8 cellular contexts compared by ENCODE assay signal in genomic region chr4:123397276-123398150, GRCh38. TPM values are rescaled to one million over a fixed set of nuclear protein-coding genes. Genes with fewer than 3 reads are reported as not detected.
DNase-seq lines count a peak whose midpoint lies in the region; ATAC-seq and TF ChIP-seq lines count a peak whose summit lies in the region.

No MANE protein-coding gene starts in this region.

- no TSS peak for BruUV-seq in OCI-LY7 (replicated peaks; lab: Mats Ljungman, UMichigan)

- peaks cover 36% of the 10 kb centered on the region for H3K4me1 ChIP-seq in OCI-LY7 (ENCODE audit: insufficient read depth, low read length, poor library complexity, severe bottlenecking)
- peaks cover 2% of the 10 kb centered on the region for H3K4me1 ChIP-seq in cardiac muscle cell (ENCODE audit: low read depth)

- no peaks in the 10 kb centered on the region for H3K79me2 ChIP-seq in OCI-LY7 (ENCODE audit: insufficient read depth, low read depth, low read length)

- no peak for TF ChIP-seq CTCF in AG04449 (IDR thresholded peaks at IDR 0.05; ENCODE audit: insufficient read depth, low read length, missing control alignments)
- no peak for TF ChIP-seq CTCF in OCI-LY7 (conservative IDR thresholded peaks at IDR 0.05; ENCODE audit: low read length)
- TF ChIP-seq CTCF in cardiac muscle cell (IDR thresholded peaks at IDR 0.05; ENCODE audit: low read depth, low read length) = no peak

- H4K20me1 ChIP-seq in OCI-LY7 (ENCODE audit: insufficient read depth, low read length) = no peaks in the 10 kb centered on the region

- POLR2A ChIA-PET in AG04449 (lab: Yijun Ruan, JAX) (no interaction called here), OCI-LY7 (lab: Charles Lee) (interaction anchor here (0.9 to 1.2 kb wide), 2 partner anchors 10 to 39 kb away, joined by 3 to 4 read pairs; no protein-coding TSS in a partner anchor)

- ATAC-seq in GM19023 (IDR thresholded peaks at IDR 0.05; ENCODE audit: unreplicated experiment) = peak; percentile 9
- peak; percentile 11 for ATAC-seq in HG03354 (IDR thresholded peaks at IDR 0.05; ENCODE audit: poor library complexity, severe bottlenecking, unreplicated experiment)
- ATAC-seq in activated naive CD4-positive, alpha-beta T cell treated with anti-CD3 and anti-CD28 coated beads, Interleukin-2, amount 50 U/mL, for 72 hours = peak; percentile 6 to 30

- H3K27ac ChIP-seq in OCI-LY7 (ENCODE audit: low read depth, low read length, poor library complexity, severe bottlenecking) = no peak overlapping the region
- peak overlapping the region; percentile 89 for H3K27ac ChIP-seq in cardiac muscle cell

- H3K9me3 ChIP-seq in OCI-LY7 (ENCODE audit: low read length) (no peaks in the 10 kb centered on the region), cardiac muscle cell (ENCODE audit: low read depth) (no peaks in the 10 kb centered on the region)

- peak overlapping the region; percentile 96 for H3K4me2 ChIP-seq in OCI-LY7 (ENCODE audit: low read length)

- no peaks in the 10 kb centered on the region for H3K36me3 ChIP-seq in OCI-LY7 (ENCODE audit: insufficient read depth, low read length)
- no peaks in the 10 kb centered on the region for H3K36me3 ChIP-seq in cardiac muscle cell

- DNase-seq in AG04449 (ENCODE audit: low read depth, low spot score) (no peak), OCI-LY7 (ENCODE audit: low spot score) (peak; percentile 30), cardiac muscle cell (ENCODE audit: low read depth in 1 of 2, low spot score in 1 of 2) (peak; percentile 73 to 78), pons (ENCODE audit: low spot score) (peak; percentile 48), DMS114 treated with DMSO at 0.1 percent for 48 hours (lab: John Stamatoyannopoulos, UW; ENCODE audit: unreplicated experiment) (no peak)
- DNase-seq in activated naive CD4-positive, alpha-beta T cell treated with anti-CD3 and anti-CD28 coated beads, Interleukin-2, amount 50 U/mL, for 72 hours (ENCODE audit: low spot score in 2 of 2) = peak; percentile 46 to 67

- CTCF ChIA-PET in AG04449 (lab: Yijun Ruan, JAX) = interaction anchor here (1.0 to 3.5 kb wide), 8 partner anchors 9 to 706 kb away, joined by 3 to 26 read pairs (median 3); no protein-coding TSS in a partner anchor
- CTCF ChIA-PET in OCI-LY7 (lab: Charles Lee; ENCODE audit: unreplicated experiment) = no interaction called here

- H3K4me3 ChIP-seq in AG04449 (ENCODE audit: low read depth, low read length) (peak overlapping the region; percentile 67), OCI-LY7 (ENCODE audit: low read depth, low read length, poor library complexity, severe bottlenecking) (peak overlapping the region; percentile 74), cardiac muscle cell (peak overlapping the region; percentile 73)

- H3K27me3 ChIP-seq in cardiac muscle cell = no peaks in the 10 kb centered on the region

- no peaks in the 10 kb centered on the region for H3K9me2 ChIP-seq in OCI-LY7 (ENCODE audit: insufficient read depth, low read length)

- H3K9me3 Mint-ChIP-seq in activated naive CD4-positive, alpha-beta T cell treated with anti-CD3 and anti-CD28 coated beads, Interleukin-2, amount 50 U/mL, for 72 hours = no peaks in the 10 kb centered on the region

- H2AFZ ChIP-seq in OCI-LY7 (ENCODE audit: low read length) = peak overlapping the region; percentile 19; the same call in 1 of the 2 replicates

- H3K27ac Mint-ChIP-seq in activated naive CD4-positive, alpha-beta T cell treated with anti-CD3 and anti-CD28 coated beads, Interleukin-2, amount 50 U/mL, for 72 hours = peak overlapping the region; percentile 36 to 86

- intact Hi-C loops in OCI-LY7 (cut with micrococcal nuclease; ENCODE audit: unreplicated experiment) = loop anchor here (2.0 to 10.0 kb wide), 7 partner anchors 47 to 295 kb away; no protein-coding TSS in a partner anchor

- peaks cover 25 to 43% of the 10 kb centered on the region in 2 donors for H3K36me3 Mint-ChIP-seq in activated naive CD4-positive, alpha-beta T cell treated with anti-CD3 and anti-CD28 coated beads, Interleukin-2, amount 50 U/mL, for 72 hours

RNA-seq across cellular contexts. Expression of gene SPRY1, which starts 0.9 kb away (rescaled TPM):
- total RNA-seq in OCI-LY7 (2014; rRNA removed; shearing (Covaris generic)) = 0.79 and 1.5 TPM in 2 replicates
- total RNA-seq in OCI-LY7 (2022) (0.13 and 0.39 TPM in 2 replicates), cardiac muscle cell (32.4 and 43.9 TPM in 2 replicates)
- total RNA-seq in activated naive CD4-positive, alpha-beta T cell treated with anti-CD3 and anti-CD28 coated beads, Interleukin-2, amount 50 U/mL, for 72 hours = 10 to 100 TPM; 22.8 to 34.3 TPM
- polyA plus RNA-seq in cardiac muscle cell = 29.7 and 35.9 TPM in 2 replicates

Comparison
In these comparisons a context has a peak if more than half of its experiments do, and no peak if none do; other contexts are left out.
1. DNase-seq: peak in OCI-LY7 (single experiment), activated naive CD4-positive, alpha-beta T cell treated with anti-CD3 and anti-CD28 coated beads, Interleukin-2, amount 50 U/mL, for 72 hours (2 of 2), cardiac muscle cell (2 of 2) and pons (single experiment); none in AG04449 (single experiment) and DMS114 treated with DMSO at 0.1 percent for 48 hours (single experiment).
2. RNA of gene SPRY1, which starts 0.9 kb away (total RNA-seq): 32.4 to 43.9 TPM in cardiac muscle cell and 22.8 to 34.3 TPM in activated naive CD4-positive, alpha-beta T cell treated with anti-CD3 and anti-CD28 coated beads, Interleukin-2, amount 50 U/mL, for 72 hours; 0.13 to 1.5 TPM in OCI-LY7; every median in the first group is over 4 times any median in the second.
3. Peak in every context shown above with its lines, with median percentiles within 50 percentile points of each other: H3K4me3 ChIP-seq and ATAC-seq.